In the genomic region with DNA sequence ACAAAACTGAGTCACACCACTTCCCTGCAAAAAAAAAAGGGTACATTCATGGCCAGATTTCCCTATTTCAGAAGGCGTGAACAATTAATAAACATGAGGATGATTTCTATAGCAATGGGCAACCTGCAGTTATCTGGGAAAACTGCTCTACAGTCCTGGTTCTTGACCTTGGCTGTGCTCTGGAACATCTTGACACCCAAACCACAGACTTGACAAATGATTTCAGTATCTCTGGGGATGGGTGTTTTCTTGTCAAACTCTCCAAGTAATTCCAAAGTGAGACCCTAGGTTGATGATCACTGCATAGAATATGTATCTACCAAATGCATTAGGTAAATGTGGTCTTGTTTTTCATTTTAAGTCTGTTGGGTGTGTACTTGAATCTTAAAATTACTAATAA, we compare ENCODE assay signal across 23 cellular contexts. TPM values are rescaled to one million over a fixed set of nuclear protein-coding genes. Genes with fewer than 3 reads are reported as not detected.
A peak's percentile ranks its signal among the peaks of the same experiment; 100 is the strongest.
DNase-seq lines count a peak whose midpoint lies in the region; ATAC-seq and TF ChIP-seq lines count a peak whose summit lies in the region.
"Had no signal": no experiment of that assay in that cellular context is flagged by ENCODE, and none has a peak within 500 bp of the region (broad histone marks: within the 10 kb centered on the region; RNA-seq: fewer than 3 reads in every experiment).

No MANE protein-coding gene starts in this region.

- H3K4me1 ChIP-seq in esophagus squamous epithelium = peaks cover 5 to 63% (median 20%) of the 10 kb centered on the region in 3 donors
- H3K4me1 ChIP-seq: gastrocnemius medialis, psoas muscle had no signal

- H3K36me3 ChIP-seq in GM06990 (ENCODE audit: control insufficient read depth, insufficient read depth, low read length) (no peaks in the 10 kb centered on the region), esophagus squamous epithelium (no peaks in the 10 kb centered on the region)
- H3K36me3 ChIP-seq: gastrocnemius medialis had no signal

- H3K27me3 ChIP-seq in GM06990 (replicated peaks; ENCODE audit: control insufficient read depth, insufficient read depth, low read length) (no peaks in the 10 kb centered on the region), esophagus squamous epithelium (no peaks in the 10 kb centered on the region), dorsolateral prefrontal cortex (peaks cover 0 to 3% (median 0%) of the 10 kb centered on the region in 45 donors)
- H3K27me3 ChIP-seq: BLaER1 treated with 17β-estradiol and CSF1 and Interleukin-3, amounts not matched to agents 10 nM and 100 nM; gastrocnemius medialis had no signal

- no peak overlapping the region for H3K27ac Mint-ChIP-seq in T-helper 1 cell treated with Interleukin-12 subunit alpha and Interleukin-12 subunit beta and Interleukin-4 antibody, amounts not matched to agents 30 μg/mL and 1 μg/mL, for 36 hours
- H3K27ac Mint-ChIP-seq in T-cell = peak overlapping the region; percentile 27 to 89
- H3K27ac Mint-ChIP-seq: nephron had no signal

- no peaks in the 10 kb centered on the region for H3K9me3 Mint-ChIP-seq in T-helper 1 cell treated with Interleukin-12 subunit alpha and Interleukin-12 subunit beta and Interleukin-4 antibody, amounts not matched to agents 30 μg/mL and 1 μg/mL, for 36 hours
- no peaks in the 10 kb centered on the region for H3K9me3 Mint-ChIP-seq in T-cell
- H3K9me3 Mint-ChIP-seq: nephron had no signal

- TF ChIP-seq CTCF in GM06990 (IDR thresholded peaks at IDR 0.05; ENCODE audit: insufficient read depth, low read length, poor library complexity, severe bottlenecking) = no peak
- TF ChIP-seq CTCF in esophagus squamous epithelium (IDR thresholded peaks at IDR 0.05) = no peak
- no peak for TF ChIP-seq CTCF in dorsolateral prefrontal cortex (IDR thresholded peaks at IDR 0.05 in 54 of 56, conservative IDR thresholded peaks at IDR 0.05 in 2 of 56; ENCODE audit: low read depth in 1 of 56, partially characterized antibody in 56 of 56)

- DNase-seq in T-helper 1 cell (no peak), GM06990 (ENCODE audit: extremely low read depth, insufficient read length) (no peak), T-cell (no peak), esophagus squamous epithelium (lab: John Stamatoyannopoulos, UW) (no peak), dorsolateral prefrontal cortex (no peak), DMS53 treated with DMSO at 0.1 percent for 48 hours (lab: John Stamatoyannopoulos, UW; ENCODE audit: unreplicated experiment) (no peak), occipital lobe (lab: John Stamatoyannopoulos, UW) (no peak)
- DNase-seq: activated CD8-positive, alpha-beta memory T cell treated with anti-CD3 and anti-CD28 coated beads, Interleukin-2, amount 50 U/mL, for 4 hours; amygdala; DMS53; gastrocnemius medialis; KBM-7; left ventricle myocardium superior; NCI-H1048; NCI-H774; psoas muscle; stimulated activated naive CD4-positive, alpha-beta T cell had no signal

- no peaks in the 10 kb centered on the region for H3K9me3 ChIP-seq in esophagus squamous epithelium
- H3K9me3 ChIP-seq: BLaER1 treated with 17β-estradiol and CSF1 and Interleukin-3, amounts not matched to agents 10 nM and 100 nM; gastrocnemius medialis; psoas muscle had no signal

- WGBS in esophagus squamous epithelium, 2 donors = 63 to 100% methylated on average over 1 of the region's 1 CpG

- intact Hi-C loops in esophagus squamous epithelium (cut with DNase I) = loop anchor here (10.0 kb wide), 2 partner anchors 56 to 126 kb away; a partner anchor contains a TSS
- intact Hi-C loops in dorsolateral prefrontal cortex (cut with DNase I) = no loop called here

- peaks cover 64% of the 10 kb centered on the region for H3K4me1 Mint-ChIP-seq in T-helper 1 cell treated with Interleukin-12 subunit alpha and Interleukin-12 subunit beta and Interleukin-4 antibody, amounts not matched to agents 30 μg/mL and 1 μg/mL, for 36 hours (ENCODE audit: low read depth)
- peaks cover 69 to 76% (median 75%) of the 10 kb centered on the region in 3 donors for H3K4me1 Mint-ChIP-seq in T-cell
- H3K4me1 Mint-ChIP-seq: nephron had no signal

- H3K4me3 Mint-ChIP-seq in T-helper 1 cell treated with Interleukin-12 subunit alpha and Interleukin-12 subunit beta and Interleukin-4 antibody, amounts not matched to agents 30 μg/mL and 1 μg/mL, for 36 hours = peak overlapping the region; percentile 98
- peak overlapping the region; percentile 85 to 91 (median 89) for H3K4me3 Mint-ChIP-seq in T-cell
- H3K4me3 Mint-ChIP-seq: nephron had no signal

- TF ChIP-seq POLR2A in esophagus squamous epithelium (IDR thresholded peaks at IDR 0.05) = no peak

- H3K27ac ChIP-seq in esophagus squamous epithelium = no peak overlapping the region
- no peak overlapping the region for H3K27ac ChIP-seq in dorsolateral prefrontal cortex
- H3K27ac ChIP-seq: 22Rv1; BLaER1 treated with 17β-estradiol and CSF1 and Interleukin-3, amounts not matched to agents 10 nM and 100 nM; gastrocnemius medialis; psoas muscle; VCaP had no signal

- POLR2A ChIA-PET in T-cell (lab: Charles Lee) = interaction anchor here in 1 of 2 donors (0.5 to 0.6 kb wide), 2 partner anchors 48 to 827 kb away, joined by 6 read pairs; no protein-coding TSS in a partner anchor

- CTCF ChIA-PET in T-cell (lab: Charles Lee) = interaction anchor here (1.0 to 2.7 kb wide), 3 partner anchors 10 to 132 kb away, joined by 3 to 29 read pairs (median 12); a partner anchor contains a TSS

- no peak for ATAC-seq in T-cell (replicated peaks in 1 of 4)
- ATAC-seq: gastrocnemius medialis, left ventricle myocardium superior, psoas muscle had no signal

- no peaks in the 10 kb centered on the region for H3K27me3 Mint-ChIP-seq in T-helper 1 cell treated with Interleukin-12 subunit alpha and Interleukin-12 subunit beta and Interleukin-4 antibody, amounts not matched to agents 30 μg/mL and 1 μg/mL, for 36 hours (ENCODE audit: low read depth)
- H3K27me3 Mint-ChIP-seq in T-cell = no peaks in the 10 kb centered on the region

- peaks cover 23% of the 10 kb centered on the region for H3K36me3 Mint-ChIP-seq in T-helper 1 cell treated with Interleukin-12 subunit alpha and Interleukin-12 subunit beta and Interleukin-4 antibody, amounts not matched to agents 30 μg/mL and 1 μg/mL, for 36 hours (ENCODE audit: low read depth)
- H3K36me3 Mint-ChIP-seq in T-cell = peaks cover 6% of the 10 kb centered on the region

- H3K4me3 ChIP-seq in GM06990 (replicated peaks; ENCODE audit: low read depth, low read length) (peak overlapping the region; percentile 78), esophagus squamous epithelium (peak overlapping the region in 3 of 4 donors; percentile 52 to 63 (median 52)), dorsolateral prefrontal cortex (no peak overlapping the region)
- H3K4me3 ChIP-seq: gastrocnemius medialis, psoas muscle had no signal

RNA-seq across cellular contexts. Expression of a gene that starts 2.0 kb away (rescaled TPM):
- total RNA-seq in T-cell = 10 to 100 TPM; 12.9 to 18.7 (median 14.3) TPM
- total RNA-seq in esophagus squamous epithelium = 10 to 100 TPM; 34.9 to 73.2 (median 40.7) TPM
- total RNA-seq in dorsolateral prefrontal cortex = 1 to 10 TPM in 49 of 120 experiments, under 1 TPM in 66, not detected in 5; 0.13 to 2.7 (median 0.90) TPM
- total RNA-seq in occipital lobe = 0.94 TPM
- total RNA-seq: endothelial cell of umbilical vein had no signal

Comparison
In these comparisons a context has a peak if more than half of its experiments do, and no peak if none do; other contexts are left out.
1. H3K4me3 ChIP-seq: peak in GM06990 (single experiment) and esophagus squamous epithelium (3 of 4); none in dorsolateral prefrontal cortex (0 of 59).